ENCODE assay signal across 29 cellular contexts in the genomic region with DNA sequence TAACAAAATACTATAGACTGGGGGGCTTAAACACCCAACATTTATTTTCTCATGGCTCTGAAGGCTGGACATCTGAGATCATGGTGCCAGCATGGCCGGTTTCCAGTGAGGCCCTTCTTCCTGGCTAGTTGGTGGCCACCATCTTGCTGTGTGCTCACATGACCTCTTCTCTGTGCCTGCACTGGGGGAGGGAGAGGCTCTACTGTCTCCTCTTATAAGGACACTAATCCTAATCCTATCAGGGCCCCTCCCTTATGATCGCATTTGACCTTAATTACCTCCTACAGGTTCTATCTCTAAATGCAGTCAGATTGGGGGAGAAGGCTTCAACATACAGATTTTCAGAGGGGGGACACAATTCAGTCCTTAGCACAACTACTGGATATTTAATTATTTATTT. TPM values are rescaled to one million over a fixed set of nuclear protein-coding genes. Genes with fewer than 3 reads are reported as not detected.
"Had no signal": no experiment of that assay in that cellular context is flagged by ENCODE, and none has a peak within 500 bp of the region (broad histone marks: within the 10 kb centered on the region; RNA-seq: fewer than 3 reads in every experiment).

No MANE protein-coding gene starts in this region.

- H3K27ac Mint-ChIP-seq: natural killer cell; stimulated activated naive B cell treated with anti-CD40 and anti-IgM and Interleukin-4, amounts not matched to agents 10 μg/mL and 1 μg/mL and 100 μg/mL, for 72 hours; stimulated activated naive CD8-positive, alpha-beta T cell treated with anti-CD3 and anti-CD28 coated beads, Interleukin-15, Interleukin-2, amounts not matched to agents 100 ng/mL and 50 ng/mL, for 24 hours had no signal

- H3K27ac ChIP-seq: dorsolateral prefrontal cortex, epithelial cell of prostate, foreskin keratinocyte, lower lobe of right lung, ovary, psoas muscle, right lobe of liver had no signal

- DNase-seq: dorsolateral prefrontal cortex; effector CD4-positive, alpha-beta T cell; foreskin keratinocyte; heart right ventricle; hippocampal formation; left colon; left ventricle myocardium superior; lower lobe of right lung; natural killer cell; occipital lobe; ovary; posterior cingulate gyrus; psoas muscle; right lobe of liver; small intestine; stimulated activated CD4-positive, alpha-beta T cell treated with anti-CD3 and anti-CD28 coated beads, Interleukin-15, amount 100 ng/mL, for 24 hours; stimulated activated CD4-positive, alpha-beta T cell treated with anti-CD3 and anti-CD28 coated beads, Interleukin-2, amount 100 ng/mL, for 48 hours; stimulated activated naive B cell treated with anti-CD40 and anti-IgM and Interleukin-4, amounts not matched to agents 10 μg/mL and 1 μg/mL and 100 μg/mL, for 72 hours; thyroid gland; trophoblast cell had no signal

- H3K4me3 Mint-ChIP-seq: natural killer cell; stimulated activated naive B cell treated with anti-CD40 and anti-IgM and Interleukin-4, amounts not matched to agents 10 μg/mL and 1 μg/mL and 100 μg/mL, for 72 hours; stimulated activated naive CD8-positive, alpha-beta T cell treated with anti-CD3 and anti-CD28 coated beads, Interleukin-15, Interleukin-2, amounts not matched to agents 100 ng/mL and 50 ng/mL, for 24 hours had no signal

- H3K9me3 ChIP-seq: ovary, psoas muscle, right lobe of liver, thyroid gland had no signal

- H3K36me3 ChIP-seq: ovary, right lobe of liver, thyroid gland had no signal

- H3K4me1 ChIP-seq: foreskin keratinocyte, lower lobe of right lung, psoas muscle, right lobe of liver had no signal

- H3K27me3 Mint-ChIP-seq: stimulated activated naive B cell treated with anti-CD40 and anti-IgM and Interleukin-4, amounts not matched to agents 10 μg/mL and 1 μg/mL and 100 μg/mL, for 72 hours had no signal

- H3K4me1 Mint-ChIP-seq: natural killer cell; stimulated activated naive B cell treated with anti-CD40 and anti-IgM and Interleukin-4, amounts not matched to agents 10 μg/mL and 1 μg/mL and 100 μg/mL, for 72 hours had no signal

- ATAC-seq: esophagus mucosa; foreskin keratinocyte; gastroesophageal sphincter; heart right ventricle; left colon; lower lobe of right lung; natural killer cell; psoas muscle; right lobe of liver; stimulated activated naive B cell treated with anti-CD40 and anti-IgM and Interleukin-4, amounts not matched to agents 10 μg/mL and 1 μg/mL and 100 μg/mL, for 72 hours had no signal

- FAIRE-seq: colon, islet of Langerhans, small intestine had no signal

- H3K4me3 ChIP-seq: dorsolateral prefrontal cortex, gastroesophageal sphincter, heart right ventricle, lower lobe of right lung, ovary, psoas muscle, right lobe of liver, thyroid gland had no signal

- H3K27me3 ChIP-seq: dorsolateral prefrontal cortex, foreskin keratinocyte, gastroesophageal sphincter, heart right ventricle, ovary, right lobe of liver, thyroid gland had no signal

RNA-seq across cellular contexts. Expression of a gene that starts 54.5 kb away (rescaled TPM):
- total RNA-seq: foreskin keratinocyte, kidney epithelial cell, natural killer cell, renal cortical epithelial cell had no signal
- polyA plus RNA-seq: foreskin keratinocyte, neural cell had no signal
